Comparison of ENCODE assay signal across 1 cellular context in genomic region chr1:217333939-217334338, GRCh38.
A peak's percentile ranks its signal among the peaks of the same experiment; 100 is the strongest.
TF ChIP-seq lines count a peak whose summit lies in the region.

No MANE protein-coding gene starts in this region.

TF ChIP-seq in GM23338, 12 proteins besides CTCF, POLR2A, EP300 and RAD21 (continued from another document):
- TF ChIP-seq ZNF462 (CRISPR knock-in tag; IDR thresholded peaks at IDR 0.05) (peak; percentile 60; the same call in 1 of the 2 replicates), JUNB (IDR thresholded peaks at IDR 0.05; ENCODE audit: unreplicated experiment) (no peak)
